ENCODE assay signal across 25 cellular contexts in genomic region chr2:218012306-218012705, GRCh38. TPM values are rescaled to one million over a fixed set of nuclear protein-coding genes. Genes with fewer than 3 reads are reported as not detected.
"Had no signal": no experiment of that assay in that cellular context is flagged by ENCODE, and none has a peak within 500 bp of the region (broad histone marks: within the 10 kb centered on the region; RNA-seq: fewer than 3 reads in every experiment).

No MANE protein-coding gene starts in this region.

- FAIRE-seq: pancreas had no signal

- H3K36me3 ChIP-seq: brain microvascular endothelial cell, esophagus muscularis mucosa, heart left ventricle, pancreas, thoracic aorta had no signal

- ATAC-seq: foreskin keratinocyte, heart left ventricle, left ventricle myocardium superior, mucosa of descending colon, right cardiac atrium had no signal

- H3K4me1 ChIP-seq: foreskin keratinocyte had no signal

- H3K9me3 ChIP-seq: esophagus muscularis mucosa, heart left ventricle, mucosa of descending colon, pancreas, thoracic aorta had no signal

- H3K27me3 ChIP-seq: pancreas had no signal

- H3K4me3 ChIP-seq: esophagus muscularis mucosa, heart left ventricle, mucosa of descending colon, pancreas, thoracic aorta had no signal

- H3K27ac ChIP-seq: brain microvascular endothelial cell, esophagus muscularis mucosa, foreskin keratinocyte, heart left ventricle, pancreas, thoracic aorta had no signal

- DNase-seq: activated B cell treated with CpG ODN at 0.5 μM for 24 hours; activated effector memory CD4-positive, alpha-beta T cell treated with Interleukin-2 at 50 U/mL for 16 hours; activated naive CD4-positive, alpha-beta T cell treated with Interleukin-2 at 50 U/mL for 16 hours; activated T-cell treated with anti-CD3 and anti-CD28 coated beads for 4 hours; aorta; brain microvascular endothelial cell; endodermal cell; foreskin keratinocyte; heart left ventricle; kidney glomerular epithelial cell; left ventricle myocardium superior; mucosa of descending colon; nephron progenitor cell; stimulated activated CD4-positive, alpha-beta T cell treated with anti-CD3 and anti-CD28 coated beads, Interleukin-12 subunit alpha, Interleukin-12 subunit beta, amount 100 ng/mL, for 4 hours; stimulated activated CD4-positive, alpha-beta T cell treated with anti-CD3 and anti-CD28 coated beads, Interleukin-4, amount 100 ng/mL, for 1 hour; T-helper 1 cell; trophoblast cell had no signal

RNA-seq across cellular contexts. Expression of gene RUFY4, which starts 56.7 kb away (rescaled TPM):
- total RNA-seq: cardiac septum, cerebellum, foreskin keratinocyte, left ventricle myocardium superior, lung microvascular endothelial cell, mucosa of descending colon, pulmonary artery endothelial cell, right cardiac atrium had no signal
- polyA plus RNA-seq: aorta, foreskin keratinocyte, heart left ventricle, right cardiac atrium had no signal
